ENCODE assay signal across 19 cellular contexts in the genomic region with DNA sequence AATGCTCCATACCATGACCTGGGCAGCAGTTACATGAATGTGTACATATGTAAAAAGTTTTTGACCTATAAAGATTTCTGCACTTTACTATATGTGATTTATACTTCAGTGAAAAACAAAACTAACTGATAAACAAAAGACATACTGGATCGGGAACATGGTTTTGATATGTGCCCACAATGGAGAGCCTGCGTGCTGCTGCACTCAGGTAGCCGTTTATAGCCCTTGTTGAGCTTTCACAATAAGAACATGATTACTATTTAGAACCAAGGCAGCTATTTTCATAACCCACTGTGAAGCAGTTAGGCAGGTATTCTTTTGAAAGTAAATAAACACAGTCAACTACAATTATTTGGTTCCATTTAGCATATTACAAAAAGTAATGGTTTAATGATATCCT.
"Had no signal": no experiment of that assay in that cellular context is flagged by ENCODE, and none has a peak within 500 bp of the region (broad histone marks: within the 10 kb centered on the region; RNA-seq: fewer than 3 reads in every experiment).

No MANE protein-coding gene starts in this region.

- H3K36me3 ChIP-seq: MG63 had no signal

- DNase-seq: Kasumi-1, MG63, NCI-H1092, NCI-H1105 treated with DMSO at 0.1 percent for 48 hours, NCI-H1436, NCI-H187, NCI-H2029, NCI-H2227 treated with DMSO at 0.1 percent for 48 hours, NCI-H524, NCI-H526 treated with DMSO at 0.1 percent for 48 hours, NCI-H82, RPMI8226, SHP77, SK-N-SH, SW 1271, T-cell had no signal

- H3K9ac ChIP-seq: KMS-11, SK-N-SH had no signal

- H3K9me2 ChIP-seq: SK-N-SH had no signal

- H3K27me3 ChIP-seq: MG63 had no signal

- H3K27ac ChIP-seq: HL-60, KMS-11 had no signal

- ATAC-seq: K562, T-cell had no signal

- H3K4me2 ChIP-seq: KMS-11, SK-N-SH had no signal

- H3K9me3 ChIP-seq: MG63, SK-N-SH had no signal

- H3K4me3 ChIP-seq: K562, MG63 had no signal
